ENCODE assay signal across 9 cellular contexts in genomic region chr22:25057013-25057881, GRCh38.
DNase-seq lines count a peak whose midpoint lies in the region; ATAC-seq, FAIRE-seq and TF ChIP-seq lines count a peak whose summit lies in the region.
"Had no signal": no experiment of that assay in that cellular context is flagged by ENCODE, and none has a peak within 500 bp of the region (broad histone marks: within the 10 kb centered on the region; RNA-seq: fewer than 3 reads in every experiment).

No MANE protein-coding gene starts in this region.

- WGBS in body of pancreas, 2 donors = 27 to 41% methylated on average over 16 to 23 of the region's 23 CpGs

- H3K27me3 ChIP-seq in body of pancreas = no peaks in the 10 kb centered on the region

- FAIRE-seq in kidney (lab: Jason Lieb, UNC) = no peak
- FAIRE-seq: frontal cortex had no signal

- ATAC-seq in body of pancreas (peak; percentile 75), HG03469 (IDR thresholded peaks at IDR 0.05; ENCODE audit: unreplicated experiment) (no peak)

- DNase-seq in NCI-H1417 (lab: John Stamatoyannopoulos, UW) = peak; percentile 37 to 71 (median 59)
- no peak for DNase-seq in NCI-H1417 treated with DMSO at 0.1 percent for 48 hours (lab: John Stamatoyannopoulos, UW)
- peak; percentile 70 for DNase-seq in NCI-H1105 treated with DMSO at 0.1 percent for 48 hours (lab: John Stamatoyannopoulos, UW)
- peak; percentile 71 for DNase-seq in UCSD-AML1 (lab: John Stamatoyannopoulos, UW; ENCODE audit: unreplicated experiment)
- DNase-seq in body of pancreas = peak; percentile 65 to 83 (median 72)
- DNase-seq in kidney = peak; percentile 85
- peak; percentile 80 for DNase-seq in stimulated activated CD4-positive, alpha-beta T cell treated with anti-CD3 and anti-CD28 coated beads, Interleukin-4, amount 100 ng/mL, for 1 hour

- H3K9me3 ChIP-seq in body of pancreas (no peaks in the 10 kb centered on the region), kidney (ENCODE audit: control insufficient read depth in 1 of 2, low read length in 2 of 2) (no peaks in the 10 kb centered on the region)

- H3K27ac ChIP-seq in body of pancreas = no peak overlapping the region
- H3K27ac ChIP-seq in kidney (ENCODE audit: low read depth in 2 of 2, low read length in 2 of 2) = no peak overlapping the region

- H3K36me3 ChIP-seq in body of pancreas (replicated peaks in 1 of 2; ENCODE audit: insufficient read depth in 1 of 2, low read depth in 2 of 2) = no peaks in the 10 kb centered on the region
- no peaks in the 10 kb centered on the region for H3K36me3 ChIP-seq in kidney (ENCODE audit: control insufficient read depth in 1 of 2, insufficient read depth in 2 of 2, low read length in 2 of 2)

- intact Hi-C loops in body of pancreas (cut with DNase I) (loop anchor here (10.0 kb wide), 1 partner anchor 292 kb away; no protein-coding TSS in a partner anchor), kidney (cut with DNase I) (no loop called here)

- no peak for TF ChIP-seq POLR2A in body of pancreas (IDR thresholded peaks at IDR 0.05)

- no peak overlapping the region for H3K9ac ChIP-seq in kidney (ENCODE audit: low read length in 2 of 2)

- peaks cover 14% of the 10 kb centered on the region for H3K4me1 ChIP-seq in body of pancreas
- H3K4me1 ChIP-seq in kidney (ENCODE audit: control insufficient read depth in 1 of 2, insufficient read depth in 1 of 2, low read depth in 1 of 2, low read length in 2 of 2) = peaks cover 8 to 17% of the 10 kb centered on the region in 2 donors

- TF ChIP-seq CTCF in body of pancreas (IDR thresholded peaks at IDR 0.05) (peak; percentile 70 to 91 (median 77)), kidney (IDR thresholded peaks at IDR 0.05; ENCODE audit: borderline replicate concordance, extremely low read depth, insufficient read depth) (peak; percentile 75)

- no peak overlapping the region for H3K4me3 ChIP-seq in body of pancreas
- no peak overlapping the region for H3K4me3 ChIP-seq in kidney (ENCODE audit: low read length in 2 of 2)
